Comparison of ENCODE assay signal across 1 cellular context in the genomic region with DNA sequence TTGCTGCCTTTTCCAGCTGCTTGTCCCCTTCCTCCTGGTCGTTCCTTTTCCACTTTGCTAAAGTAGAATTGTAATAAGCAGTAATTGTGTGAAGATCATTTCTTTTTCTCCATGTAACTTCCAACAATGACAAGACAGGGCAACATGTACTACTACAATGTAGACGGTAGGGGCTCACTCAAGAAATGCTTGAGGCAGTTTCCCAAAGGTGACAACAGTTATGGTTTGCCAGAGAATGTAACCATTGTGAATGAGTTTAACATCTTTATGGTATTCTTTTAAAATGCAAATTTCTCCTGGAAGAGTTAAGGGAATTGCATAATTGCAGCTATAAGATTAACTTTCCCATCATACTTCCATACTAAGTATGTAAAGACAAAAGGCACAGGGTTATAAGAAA.
TF ChIP-seq lines count a peak whose summit lies in the region.

No MANE protein-coding gene starts in this region.

TF ChIP-seq in H1, 55 proteins besides CTCF, POLR2A, EP300 and RAD21:
- TF ChIP-seq TEAD4 (IDR thresholded peaks at IDR 0.05; ENCODE audit: low read depth, low read length): no peak
